29 cellular contexts compared by ENCODE assay signal in genomic region chr16:12649356-12649755, GRCh38.
DNase-seq lines count a peak whose midpoint lies in the region; ATAC-seq, FAIRE-seq and TF ChIP-seq lines count a peak whose summit lies in the region.
"Had no signal": no experiment of that assay in that cellular context is flagged by ENCODE, and none has a peak within 500 bp of the region (broad histone marks: within the 10 kb centered on the region; RNA-seq: fewer than 3 reads in every experiment).

No MANE protein-coding gene starts in this region.

- no peak for TF ChIP-seq EP300 in HepG2 (IDR thresholded peaks at IDR 0.05; ENCODE audit: low read depth in 2 of 2, low read length in 2 of 2)
- TF ChIP-seq EP300 in HepG2 (CRISPR knock-in tag; IDR thresholded peaks at IDR 0.05; ENCODE audit: borderline replicate concordance), result no peak

- POLR2A ChIA-PET in HepG2 (lab: Yijun Ruan, JAX), result no interaction called here

- FAIRE-seq in HepG2 (lab: Jason Lieb, UNC), result no peak
- FAIRE-seq: A204.1, A549, D721Med had no signal

- CTCF ChIA-PET in HepG2 (lab: Yijun Ruan, JAX; ENCODE audit: low intra/inter-chr PET ratio, low total read pairs), result no interaction called here

- intact Hi-C loops in HepG2 (cut with micrococcal nuclease; ENCODE audit: unreplicated experiment), result loop anchor here (5.0 kb wide), 1 partner anchor 77 kb away; no protein-coding TSS in a partner anchor
- intact Hi-C loops in right lobe of liver (cut with DNase I), result no loop called here

- H3K9me3 ChIP-seq in HepG2 (ENCODE audit: low read length) (no peaks in the 10 kb centered on the region), right lobe of liver (no peaks in the 10 kb centered on the region)
- H3K9me3 ChIP-seq: A549, BE2C, BLaER1, Caco-2 had no signal

- DNase-seq in HepG2 (ENCODE audit: low spot score) (no peak), right lobe of liver (no peak)
- DNase-seq: 8988T; ACHN; AML-193; BE2C; C1 segment of cervical spinal cord; Caco-2; Calu3; CD4-positive, alpha-beta memory T cell; CD4-positive, alpha-beta T cell; CD4-positive, CD25-positive, alpha-beta regulatory T cell; CD8-positive, alpha-beta memory T cell; CD8-positive, alpha-beta T cell; COR-L47; DMS 273 treated with DMSO at 0.1 percent for 48 hours; DMS153; DMS53; DMS79; DMS79 treated with DMSO at 0.1 percent for 48 hours; DND-41; EL had no signal

- TF ChIP-seq POLR2A in HepG2 (IDR thresholded peaks at IDR 0.05; ENCODE audit: insufficient read depth in 1 of 2, low read depth in 2 of 2, low read length in 2 of 2) (no peak), right lobe of liver (IDR thresholded peaks at IDR 0.05) (no peak)

- no peak for TF ChIP-seq RAD21 in HepG2 (CRISPR knock-in tag; IDR thresholded peaks at IDR 0.05)

- ATAC-seq in HepG2, result no peak
- no peak for ATAC-seq in right lobe of liver
- ATAC-seq: A549; CD8-positive, alpha-beta T cell had no signal

- no peak overlapping the region for H3K9ac ChIP-seq in HepG2 (ENCODE audit: insufficient read depth, low read depth, low read length)
- H3K9ac ChIP-seq: BLaER1; BLaER1 treated with 17β-estradiol and CSF1 and Interleukin-3, amounts not matched to agents 10 nM and 100 nM had no signal

- no TSS peak for BruUV-seq in HepG2 (replicated peaks; lab: Mats Ljungman, UMichigan)

- H3K36me3 ChIP-seq in HepG2 (replicated peaks in 1 of 2; ENCODE audit: control insufficient read depth in 1 of 2, insufficient read depth in 2 of 2, low read length in 2 of 2) (no peaks in the 10 kb centered on the region), right lobe of liver (no peaks in the 10 kb centered on the region)
- H3K36me3 ChIP-seq: BE2C; BLaER1; BLaER1 treated with 17β-estradiol and CSF1 and Interleukin-3, amounts not matched to agents 10 nM and 100 nM had no signal

- H3K27me3 ChIP-seq in HepG2 (ENCODE audit: control insufficient read depth in 1 of 2, insufficient read depth in 2 of 2, low read length in 2 of 2) (no peaks in the 10 kb centered on the region), right lobe of liver (no peaks in the 10 kb centered on the region)
- H3K27me3 ChIP-seq: BE2C; BLaER1; BLaER1 treated with 17β-estradiol and CSF1 and Interleukin-3, amounts not matched to agents 10 nM and 100 nM had no signal

- no peak overlapping the region for H3K4me2 ChIP-seq in HepG2 (ENCODE audit: low read depth, low read length)
- H3K4me2 ChIP-seq: A549; BLaER1; BLaER1 treated with 17β-estradiol and CSF1 and Interleukin-3, amounts not matched to agents 10 nM and 100 nM had no signal

- H3K79me2 ChIP-seq in HepG2 (ENCODE audit: insufficient read depth, low read length), result no peaks in the 10 kb centered on the region

- no peak overlapping the region for H3K4me3 ChIP-seq in HepG2 (replicated peaks in 1 of 3; ENCODE audit: insufficient read depth in 1 of 3, low read depth in 2 of 3, low read length in 3 of 3)
- no peak overlapping the region for H3K4me3 ChIP-seq in right lobe of liver
- H3K4me3 ChIP-seq: A549; BLaER1; BLaER1 treated with 17β-estradiol and CSF1 and Interleukin-3, amounts not matched to agents 10 nM and 100 nM had no signal

- H3K4me1 ChIP-seq in HepG2 (ENCODE audit: insufficient read depth, low read length), result peaks cover 22% of the 10 kb centered on the region
- peaks cover 0 to 42% (median 5%) of the 10 kb centered on the region in 4 donors for H3K4me1 ChIP-seq in right lobe of liver
- H3K4me1 ChIP-seq: BE2C, Caco-2 had no signal

- H3K27ac ChIP-seq in HepG2 (ENCODE audit: extremely low read length, insufficient read depth, low read length) (no peak overlapping the region), right lobe of liver (no peak overlapping the region)
- H3K27ac ChIP-seq: 22Rv1; BLaER1; BLaER1 treated with 17β-estradiol and CSF1 and Interleukin-3, amounts not matched to agents 10 nM and 100 nM; C4-2B had no signal

- H2AFZ ChIP-seq in HepG2 (ENCODE audit: low read length), result no peak overlapping the region

- in situ Hi-C loops in HepG2 (cut with HindIII; ENCODE audit: extremely low pct_ligation_motif_present, low pct_unique_long_range_greater_than_20kb), result no loop called here

- TF ChIP-seq CTCF in HepG2 (CRISPR knock-in tag; IDR thresholded peaks at IDR 0.05) (no peak), right lobe of liver (IDR thresholded peaks at IDR 0.05) (no peak)

- 78% methylated on average over 2 of the region's 2 CpGs for WGBS in HepG2 (ENCODE audit: low lambda C conversion rate)
- 100% methylated on average over 2 of the region's 2 CpGs for WGBS in right lobe of liver (ENCODE audit: insufficient coverage, low coverage, low lambda C conversion rate, missing lambda C conversion rate)

- H4K20me1 ChIP-seq in HepG2 (ENCODE audit: insufficient read depth, low read length), result no peaks in the 10 kb centered on the region
- H4K20me1 ChIP-seq: BLaER1; BLaER1 treated with 17β-estradiol and CSF1 and Interleukin-3, amounts not matched to agents 10 nM and 100 nM had no signal

TF ChIP-seq in HepG2, 621 proteins besides CTCF, POLR2A, EP300 and RAD21:
- TF ChIP-seq ZNF329 (CRISPR knock-in tag; IDR thresholded peaks at IDR 0.05; ENCODE audit: low read depth), result peak; percentile 95
- TF ChIP-seq GLI4 (CRISPR knock-in tag; IDR thresholded peaks at IDR 0.05; ENCODE audit: borderline replicate concordance), result no peak
